In the genomic region with DNA sequence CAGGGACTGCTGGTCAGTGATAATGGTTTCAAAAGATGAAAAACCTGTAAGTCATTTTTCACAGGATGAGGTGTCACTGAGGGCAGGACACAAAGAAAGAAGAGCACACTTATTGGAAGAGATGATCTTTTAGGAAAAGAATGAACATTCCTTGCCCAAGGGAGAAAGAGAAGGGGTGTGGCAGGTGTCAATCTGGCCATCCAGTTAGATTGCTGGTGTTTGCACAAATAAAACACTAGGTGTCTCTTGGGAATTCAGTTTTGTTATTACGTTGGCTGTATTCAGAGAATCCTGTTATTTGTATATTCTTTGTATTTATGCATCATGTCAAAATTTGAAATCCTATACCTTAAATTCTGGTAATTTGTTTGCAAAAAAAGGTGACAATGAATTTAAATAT, we compare ENCODE assay signal across 30 cellular contexts.
DNase-seq lines count a peak whose midpoint lies in the region; ATAC-seq, FAIRE-seq and TF ChIP-seq lines count a peak whose summit lies in the region.
"Had no signal": no experiment of that assay in that cellular context is flagged by ENCODE, and none has a peak within 500 bp of the region (broad histone marks: within the 10 kb centered on the region; RNA-seq: fewer than 3 reads in every experiment).

No MANE protein-coding gene starts in this region.

- no peak overlapping the region for H3K9ac ChIP-seq in HepG2 (ENCODE audit: insufficient read depth, low read depth, low read length)
- H3K9ac ChIP-seq: BLaER1 treated with 17β-estradiol and CSF1 and Interleukin-3, amounts not matched to agents 10 nM and 100 nM had no signal

- TF ChIP-seq RAD21 in HepG2 (CRISPR knock-in tag; IDR thresholded peaks at IDR 0.05) (no peak), Ishikawa (IDR thresholded peaks at IDR 0.05; ENCODE audit: low read depth) (peak; percentile 4; the same call in 1 of the 2 replicates)

- TF ChIP-seq POLR2A in HepG2 (IDR thresholded peaks at IDR 0.05; ENCODE audit: insufficient read depth in 1 of 2, low read depth in 2 of 2, low read length in 2 of 2) (no peak), right lobe of liver (IDR thresholded peaks at IDR 0.05) (no peak)

- FAIRE-seq in HepG2 (lab: Jason Lieb, UNC) = no peak
- FAIRE-seq in bronchial epithelial cell (lab: Jason Lieb, UNC) = no peak
- FAIRE-seq: TTC549 had no signal

- H4K20me1 ChIP-seq in HepG2 (ENCODE audit: insufficient read depth, low read length) = no peaks in the 10 kb centered on the region
- H4K20me1 ChIP-seq: BLaER1 treated with 17β-estradiol and CSF1 and Interleukin-3, amounts not matched to agents 10 nM and 100 nM had no signal

- H2AFZ ChIP-seq in HepG2 (ENCODE audit: low read length) = no peak overlapping the region

- POLR2A ChIA-PET in HepG2 (lab: Yijun Ruan, JAX) = no interaction called here

- no TSS peak for BruUV-seq in HepG2 (replicated peaks; lab: Mats Ljungman, UMichigan)

- TF ChIP-seq EP300 in HepG2 (IDR thresholded peaks at IDR 0.05; ENCODE audit: low read depth in 2 of 2, low read length in 2 of 2) (no peak), HepG2 (CRISPR knock-in tag; IDR thresholded peaks at IDR 0.05; ENCODE audit: borderline replicate concordance) (no peak), Ishikawa (IDR thresholded peaks at IDR 0.05; ENCODE audit: borderline replicate concordance) (no peak)

- H3K4me1 ChIP-seq in HepG2 (ENCODE audit: insufficient read depth, low read length) (no peaks in the 10 kb centered on the region), right lobe of liver (no peaks in the 10 kb centered on the region)
- H3K4me1 ChIP-seq: BLaER1 treated with 17β-estradiol and CSF1 and Interleukin-3, amounts not matched to agents 10 nM and 100 nM; heart right ventricle had no signal

- 22% methylated on average over 1 of the region's 1 CpG for WGBS in HepG2 (ENCODE audit: low lambda C conversion rate)
- 45% methylated on average over 1 of the region's 1 CpG for WGBS in right lobe of liver (ENCODE audit: insufficient coverage, low coverage, low lambda C conversion rate, missing lambda C conversion rate)

- H3K36me3 ChIP-seq in HepG2 (replicated peaks in 1 of 2; ENCODE audit: control insufficient read depth in 1 of 2, insufficient read depth in 2 of 2, low read length in 2 of 2) (no peaks in the 10 kb centered on the region), right lobe of liver (no peaks in the 10 kb centered on the region), bronchial epithelial cell (ENCODE audit: control insufficient read depth, insufficient read depth, low read length) (no peaks in the 10 kb centered on the region), brain microvascular endothelial cell (replicated peaks) (no peaks in the 10 kb centered on the region)
- H3K36me3 ChIP-seq: BLaER1 treated with 17β-estradiol and CSF1 and Interleukin-3, amounts not matched to agents 10 nM and 100 nM; heart right ventricle; MG63 had no signal

- in situ Hi-C loops in HepG2 (cut with HindIII; ENCODE audit: extremely low pct_ligation_motif_present, low pct_unique_long_range_greater_than_20kb) = no loop called here
- in situ Hi-C loops in brain microvascular endothelial cell (cut with HindIII; ENCODE audit: low pct_ligation_motif_present, low sequenced_read_pairs) = no loop called here

- H3K27ac ChIP-seq in HepG2 (ENCODE audit: extremely low read length, insufficient read depth, low read length) (no peak overlapping the region), right lobe of liver (no peak overlapping the region), brain microvascular endothelial cell (no peak overlapping the region)
- H3K27ac ChIP-seq: BLaER1 treated with 17β-estradiol and CSF1 and Interleukin-3, amounts not matched to agents 10 nM and 100 nM; coronary artery; heart right ventricle had no signal

- H3K4me2 ChIP-seq in HepG2 (ENCODE audit: low read depth, low read length) = no peak overlapping the region
- H3K4me2 ChIP-seq: BLaER1 treated with 17β-estradiol and CSF1 and Interleukin-3, amounts not matched to agents 10 nM and 100 nM had no signal

- no peaks in the 10 kb centered on the region for H3K79me2 ChIP-seq in HepG2 (ENCODE audit: insufficient read depth, low read length)

- intact Hi-C loops in HepG2 (cut with micrococcal nuclease; ENCODE audit: unreplicated experiment) = no loop called here
- intact Hi-C loops in right lobe of liver (cut with DNase I) = no loop called here

- no peak overlapping the region for H3K4me3 ChIP-seq in HepG2 (replicated peaks in 1 of 3; ENCODE audit: insufficient read depth in 1 of 3, low read depth in 2 of 3, low read length in 3 of 3)
- H3K4me3 ChIP-seq in right lobe of liver = no peak overlapping the region
- no peak overlapping the region for H3K4me3 ChIP-seq in bronchial epithelial cell (ENCODE audit: low read depth, low read length)
- no peak overlapping the region for H3K4me3 ChIP-seq in brain microvascular endothelial cell (ENCODE audit: low read depth, low read length)
- H3K4me3 ChIP-seq: BLaER1 treated with 17β-estradiol and CSF1 and Interleukin-3, amounts not matched to agents 10 nM and 100 nM; coronary artery; heart right ventricle; MG63 had no signal

- TF ChIP-seq CTCF in HepG2 (CRISPR knock-in tag; IDR thresholded peaks at IDR 0.05) (peak; percentile 22; the same call in 1 of the 2 replicates), right lobe of liver (IDR thresholded peaks at IDR 0.05) (no peak), bronchial epithelial cell (IDR thresholded peaks at IDR 0.05; ENCODE audit: insufficient read depth, low read length, severe bottlenecking) (peak; percentile 4), brain microvascular endothelial cell (IDR thresholded peaks at IDR 0.05; ENCODE audit: low read depth, low read length, missing control alignments) (no peak)

- H3K9me3 ChIP-seq in HepG2 (ENCODE audit: low read length) (no peaks in the 10 kb centered on the region), right lobe of liver (no peaks in the 10 kb centered on the region)
- H3K9me3 ChIP-seq: BLaER1 treated with 17β-estradiol and CSF1 and Interleukin-3, amounts not matched to agents 10 nM and 100 nM; heart right ventricle; MG63 had no signal

- CTCF ChIA-PET in HepG2 (lab: Yijun Ruan, JAX; ENCODE audit: low intra/inter-chr PET ratio, low total read pairs) = no interaction called here

- H3K27me3 ChIP-seq in HepG2 (ENCODE audit: control insufficient read depth in 1 of 2, insufficient read depth in 2 of 2, low read length in 2 of 2) = no peaks in the 10 kb centered on the region
- H3K27me3 ChIP-seq in right lobe of liver = no peaks in the 10 kb centered on the region
- no peaks in the 10 kb centered on the region for H3K27me3 ChIP-seq in bronchial epithelial cell (ENCODE audit: control insufficient read depth, insufficient read depth, low read length)
- H3K27me3 ChIP-seq in brain microvascular endothelial cell (replicated peaks) = no peaks in the 10 kb centered on the region
- H3K27me3 ChIP-seq: BLaER1 treated with 17β-estradiol and CSF1 and Interleukin-3, amounts not matched to agents 10 nM and 100 nM; MG63 had no signal

- ATAC-seq in HepG2 (no peak), right lobe of liver (no peak), HG02610 (IDR thresholded peaks at IDR 0.05; ENCODE audit: unreplicated experiment) (no peak), HG03442 (IDR thresholded peaks at IDR 0.05; ENCODE audit: unreplicated experiment) (no peak), HG02623 (IDR thresholded peaks at IDR 0.05; ENCODE audit: unreplicated experiment) (no peak)
- ATAC-seq: heart right ventricle; Right ventricle myocardium inferior; stimulated activated naive B cell treated with anti-CD40 and anti-IgM and Interleukin-4, amounts not matched to agents 10 μg/mL and 1 μg/mL and 100 μg/mL, for 72 hours; T-helper 17 cell had no signal

- DNase-seq in HepG2 (ENCODE audit: low spot score) = no peak
- DNase-seq in right lobe of liver = no peak
- peak; percentile 29 for DNase-seq in bronchial epithelial cell (ENCODE audit: low read depth)
- no peak for DNase-seq in brain microvascular endothelial cell
- DNase-seq: activated CD4-positive, alpha-beta T cell treated with anti-CD3 and anti-CD28 coated beads, Interleukin-2, amount 50 U/mL, for 4 hours; activated gamma-delta T cell treated with Interleukin-2 at 50 U/mL for 16 hours; activated naive CD8-positive, alpha-beta T cell treated with anti-CD3 and anti-CD28 coated beads, Interleukin-2, amount 10 ng/mL, durations not matched to agents 7 days and 5 days; activated T-cell treated with anti-CD3 and anti-CD28 coated beads, Interleukin-2, amount 50 U/mL, for 48 hours; aorta; COR-L47; DMS79; effector CD8-positive, alpha-beta T cell; GF-D8; heart right ventricle; MG63; NCI-H2029 treated with DMSO at 0.1 percent for 48 hours; NCI-H446 treated with DMSO at 0.1 percent for 48 hours; nephron progenitor cell; OCI-M1; stimulated activated naive B cell treated with anti-CD40 and anti-IgM and Interleukin-4, amounts not matched to agents 10 μg/mL and 1 μg/mL and 100 μg/mL, for 72 hours; substantia nigra; T-helper 17 cell had no signal

TF ChIP-seq in HepG2, 621 proteins besides CTCF, POLR2A, EP300 and RAD21 (continues in another document):
- TF ChIP-seq TEAD2 (CRISPR knock-in tag; IDR thresholded peaks at IDR 0.05) (no peak), ZNF264 (CRISPR knock-in tag; IDR thresholded peaks at IDR 0.05) (no peak), ZNF879 (CRISPR knock-in tag; IDR thresholded peaks at IDR 0.05) (no peak)

TF ChIP-seq in Ishikawa, 13 proteins besides CTCF, POLR2A, EP300 and RAD21 (continues in another document):
- TF ChIP-seq, protein P1, sequence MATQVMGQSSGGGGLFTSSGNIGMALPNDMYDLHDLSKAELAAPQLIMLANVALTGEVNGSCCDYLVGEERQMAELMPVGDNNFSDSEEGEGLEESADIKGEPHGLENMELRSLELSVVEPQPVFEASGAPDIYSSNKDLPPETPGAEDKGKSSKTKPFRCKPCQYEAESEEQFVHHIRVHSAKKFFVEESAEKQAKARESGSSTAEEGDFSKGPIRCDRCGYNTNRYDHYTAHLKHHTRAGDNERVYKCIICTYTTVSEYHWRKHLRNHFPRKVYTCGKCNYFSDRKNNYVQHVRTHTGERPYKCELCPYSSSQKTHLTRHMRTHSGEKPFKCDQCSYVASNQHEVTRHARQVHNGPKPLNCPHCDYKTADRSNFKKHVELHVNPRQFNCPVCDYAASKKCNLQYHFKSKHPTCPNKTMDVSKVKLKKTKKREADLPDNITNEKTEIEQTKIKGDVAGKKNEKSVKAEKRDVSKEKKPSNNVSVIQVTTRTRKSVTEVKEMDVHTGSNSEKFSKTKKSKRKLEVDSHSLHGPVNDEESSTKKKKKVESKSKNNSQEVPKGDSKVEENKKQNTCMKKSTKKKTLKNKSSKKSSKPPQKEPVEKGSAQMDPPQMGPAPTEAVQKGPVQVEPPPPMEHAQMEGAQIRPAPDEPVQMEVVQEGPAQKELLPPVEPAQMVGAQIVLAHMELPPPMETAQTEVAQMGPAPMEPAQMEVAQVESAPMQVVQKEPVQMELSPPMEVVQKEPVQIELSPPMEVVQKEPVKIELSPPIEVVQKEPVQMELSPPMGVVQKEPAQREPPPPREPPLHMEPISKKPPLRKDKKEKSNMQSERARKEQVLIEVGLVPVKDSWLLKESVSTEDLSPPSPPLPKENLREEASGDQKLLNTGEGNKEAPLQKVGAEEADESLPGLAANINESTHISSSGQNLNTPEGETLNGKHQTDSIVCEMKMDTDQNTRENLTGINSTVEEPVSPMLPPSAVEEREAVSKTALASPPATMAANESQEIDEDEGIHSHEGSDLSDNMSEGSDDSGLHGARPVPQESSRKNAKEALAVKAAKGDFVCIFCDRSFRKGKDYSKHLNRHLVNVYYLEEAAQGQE (IDR thresholded peaks at IDR 0.05; ENCODE audit: low read depth) = no peak
- TF ChIP-seq ZBTB7A (IDR thresholded peaks at IDR 0.05; ENCODE audit: low read depth) = no peak

Comparison
In these comparisons a context has a peak if more than half of its experiments do, and no peak if none do; other contexts are left out.
1. CTCF ChIP-seq: peak in HepG2 (single experiment) and bronchial epithelial cell (single experiment); none in right lobe of liver (0 of 4) and brain microvascular endothelial cell (single experiment).